Comparison of ENCODE assay signal across 20 cellular contexts in genomic region chr12:124352257-124352656, GRCh38. TPM values are rescaled to one million over a fixed set of nuclear protein-coding genes. Genes with fewer than 3 reads are reported as not detected.
"Had no signal": no experiment of that assay in that cellular context is flagged by ENCODE, and none has a peak within 500 bp of the region (broad histone marks: within the 10 kb centered on the region; RNA-seq: fewer than 3 reads in every experiment).

No MANE protein-coding gene starts in this region.

- ATAC-seq: activated naive CD8-positive, alpha-beta T cell treated with anti-CD3 and anti-CD28 coated beads, Interleukin-2, amount 50 U/mL, for 24 hours; esophagus mucosa; stimulated activated naive CD8-positive, alpha-beta T cell treated with anti-CD3 and anti-CD28 coated beads, Interleukin-15, Interleukin-2, amounts not matched to agents 100 U/mL and 50 U/mL, for 24 hours had no signal

- H3K4me1 Mint-ChIP-seq: activated CD4-positive, alpha-beta T cell treated with anti-CD3 and anti-CD28 coated beads, Interleukin-2, amount 10 ng/mL, durations not matched to agents 24 days and 14 days; activated naive CD4-positive, alpha-beta T cell treated with anti-CD3 and anti-CD28 coated beads, Interleukin-2, amount 10 ng/mL, durations not matched to agents 7 days and 5 days; activated naive CD8-positive, alpha-beta T cell treated with anti-CD3 and anti-CD28 coated beads, Interleukin-2, amount 50 U/mL, for 24 hours; memory B cell; naive B cell had no signal

- H3K27me3 ChIP-seq: brain microvascular endothelial cell, tibial artery had no signal

- H3K27ac ChIP-seq: brain microvascular endothelial cell, tibial artery had no signal

- H3K9me3 ChIP-seq: mucosa of descending colon, prostate gland, tibial artery had no signal

- H3K27ac Mint-ChIP-seq: activated CD4-positive, alpha-beta T cell treated with anti-CD3 and anti-CD28 coated beads, Interleukin-2, amount 10 ng/mL, durations not matched to agents 24 days and 14 days; activated naive CD8-positive, alpha-beta T cell treated with anti-CD3 and anti-CD28 coated beads, Interleukin-2, amount 50 U/mL, for 24 hours; memory B cell had no signal

- DNase-seq: activated CD4-positive, alpha-beta T cell treated with anti-CD3 and anti-CD28 coated beads, Interleukin-2, amount 10 ng/mL, durations not matched to agents 24 days and 14 days; activated CD8-positive, alpha-beta memory T cell treated with anti-CD3 and anti-CD28 coated beads, Interleukin-2, amount 50 U/mL, for 4 hours; activated effector memory CD4-positive, alpha-beta T cell treated with Interleukin-2 at 50 U/mL for 16 hours; activated naive CD4-positive, alpha-beta T cell treated with anti-CD3 and anti-CD28 coated beads, Interleukin-2, amount 10 ng/mL, durations not matched to agents 7 days and 5 days; activated naive CD8-positive, alpha-beta T cell treated with anti-CD3 and anti-CD28 coated beads, Interleukin-2, amount 50 U/mL, for 24 hours; activated T-cell treated with anti-CD3 and anti-CD28 coated beads, Interleukin-2, amount 50 U/mL, for 48 hours; aorta; cortex of kidney; effector CD8-positive, alpha-beta T cell; naive B cell; stimulated activated naive CD8-positive, alpha-beta T cell treated with anti-CD3 and anti-CD28 coated beads, Interleukin-15, Interleukin-2, amounts not matched to agents 100 U/mL and 50 U/mL, for 24 hours; T1000 had no signal

- H3K4me3 ChIP-seq: mucosa of descending colon, prostate gland, tibial artery had no signal

- H3K9me3 Mint-ChIP-seq: activated CD4-positive, alpha-beta T cell treated with anti-CD3 and anti-CD28 coated beads, Interleukin-2, amount 10 ng/mL, durations not matched to agents 24 days and 14 days; activated naive CD4-positive, alpha-beta T cell treated with anti-CD3 and anti-CD28 coated beads, Interleukin-2, amount 10 ng/mL, durations not matched to agents 7 days and 5 days; activated naive CD8-positive, alpha-beta T cell treated with anti-CD3 and anti-CD28 coated beads, Interleukin-2, amount 50 U/mL, for 24 hours; memory B cell; naive B cell; neural crest cell had no signal

- H3K4me3 Mint-ChIP-seq: activated CD4-positive, alpha-beta T cell treated with anti-CD3 and anti-CD28 coated beads, Interleukin-2, amount 10 ng/mL, durations not matched to agents 24 days and 14 days; activated naive CD4-positive, alpha-beta T cell treated with anti-CD3 and anti-CD28 coated beads, Interleukin-2, amount 10 ng/mL, durations not matched to agents 7 days and 5 days; activated naive CD8-positive, alpha-beta T cell treated with anti-CD3 and anti-CD28 coated beads, Interleukin-2, amount 50 U/mL, for 24 hours; memory B cell; naive B cell; neural crest cell had no signal

- H3K27me3 Mint-ChIP-seq: activated CD4-positive, alpha-beta T cell treated with anti-CD3 and anti-CD28 coated beads, Interleukin-2, amount 10 ng/mL, durations not matched to agents 24 days and 14 days; activated naive CD4-positive, alpha-beta T cell treated with anti-CD3 and anti-CD28 coated beads, Interleukin-2, amount 10 ng/mL, durations not matched to agents 7 days and 5 days; activated naive CD8-positive, alpha-beta T cell treated with anti-CD3 and anti-CD28 coated beads, Interleukin-2, amount 50 U/mL, for 24 hours; memory B cell; naive B cell had no signal

RNA-seq across cellular contexts. Expression of gene RFLNA, which starts 57.4 kb away (rescaled TPM):
- total RNA-seq: activated CD4-positive, alpha-beta T cell treated with anti-CD3 and anti-CD28 coated beads, Interleukin-2, amount 10 ng/mL, durations not matched to agents 24 days and 14 days; esophagus mucosa; T-helper 1 cell treated with Interleukin-12 subunit alpha and Interleukin-12 subunit beta and Interleukin-4 antibody, amounts not matched to agents 30 ng/mL and 1 ng/mL, for 36 hours had no signal
